ENCODE assay signal across 1 cellular context in the genomic region with DNA sequence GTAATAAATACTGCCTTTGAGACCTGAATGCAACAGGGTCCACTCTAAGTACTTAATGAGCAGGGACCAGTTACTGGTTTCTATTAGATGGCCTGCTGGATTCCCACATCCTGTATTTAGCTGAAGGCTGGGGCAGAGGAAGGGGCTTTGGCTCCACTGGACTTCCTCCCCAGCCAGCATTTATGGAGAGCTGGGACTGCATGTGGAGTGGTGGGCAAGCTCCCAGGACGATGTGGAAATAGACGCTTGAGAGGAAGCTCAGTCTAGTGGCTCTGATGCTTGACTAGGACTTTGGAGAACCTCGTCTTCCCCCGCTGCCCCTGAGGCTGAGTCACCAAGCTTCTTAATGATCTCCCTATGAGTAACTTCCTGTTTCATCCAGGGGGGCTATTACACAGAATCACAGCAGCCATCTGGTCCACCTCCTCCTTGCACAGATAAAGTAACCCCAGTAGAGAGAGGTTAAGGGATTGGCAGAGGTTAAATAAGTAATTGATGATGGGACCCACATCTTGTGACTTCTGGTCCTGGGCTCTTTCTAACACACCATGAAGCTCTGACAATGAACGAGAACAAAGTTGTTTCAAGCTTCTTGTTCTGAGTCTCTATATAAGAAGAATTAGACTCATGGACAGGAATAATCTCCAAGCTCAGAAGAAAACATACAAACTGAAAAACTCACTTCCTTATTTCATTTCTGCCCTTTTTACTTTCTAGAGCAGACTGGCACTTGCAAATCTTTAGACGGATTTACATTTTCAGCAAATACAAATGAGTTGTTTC.
TF ChIP-seq lines count a peak whose summit lies in the region.

No MANE protein-coding gene starts in this region.

TF ChIP-seq in K562, 482 proteins besides CTCF, POLR2A, EP300 and RAD21 (continued from another document and continues in another):
- TF ChIP-seq, protein P1, sequence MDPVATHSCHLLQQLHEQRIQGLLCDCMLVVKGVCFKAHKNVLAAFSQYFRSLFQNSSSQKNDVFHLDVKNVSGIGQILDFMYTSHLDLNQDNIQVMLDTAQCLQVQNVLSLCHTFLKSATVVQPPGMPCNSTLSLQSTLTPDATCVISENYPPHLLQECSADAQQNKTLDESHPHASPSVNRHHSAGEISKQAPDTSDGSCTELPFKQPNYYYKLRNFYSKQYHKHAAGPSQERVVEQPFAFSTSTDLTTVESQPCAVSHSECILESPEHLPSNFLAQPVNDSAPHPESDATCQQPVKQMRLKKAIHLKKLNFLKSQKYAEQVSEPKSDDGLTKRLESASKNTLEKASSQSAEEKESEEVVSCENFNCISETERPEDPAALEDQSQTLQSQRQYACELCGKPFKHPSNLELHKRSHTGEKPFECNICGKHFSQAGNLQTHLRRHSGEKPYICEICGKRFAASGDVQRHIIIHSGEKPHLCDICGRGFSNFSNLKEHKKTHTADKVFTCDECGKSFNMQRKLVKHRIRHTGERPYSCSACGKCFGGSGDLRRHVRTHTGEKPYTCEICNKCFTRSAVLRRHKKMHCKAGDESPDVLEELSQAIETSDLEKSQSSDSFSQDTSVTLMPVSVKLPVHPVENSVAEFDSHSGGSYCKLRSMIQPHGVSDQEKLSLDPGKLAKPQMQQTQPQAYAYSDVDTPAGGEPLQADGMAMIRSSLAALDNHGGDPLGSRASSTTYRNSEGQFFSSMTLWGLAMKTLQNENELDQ (CRISPR knock-in tag; IDR thresholded peaks at IDR 0.05; ENCODE audit: borderline replicate concordance), result no peak
- no peak for TF ChIP-seq RBM15 (IDR thresholded peaks at IDR 0.05; ENCODE audit: insufficient read depth, low read length)
- TF ChIP-seq SMAD3 (CRISPR knock-in tag; conservative IDR thresholded peaks at IDR 0.05), result no peak
- no peak for TF ChIP-seq CHD4 (IDR thresholded peaks at IDR 0.05; ENCODE audit: insufficient read depth, insufficient replicate concordance, low read depth, low read length, poor library complexity, severe bottlenecking)
- no peak for TF ChIP-seq RBBP5 (IDR thresholded peaks at IDR 0.05; ENCODE audit: borderline replicate concordance, insufficient read depth, low read length, poor library complexity, severe bottlenecking)
- TF ChIP-seq MTF1 (CRISPR knock-in tag; IDR thresholded peaks at IDR 0.05; ENCODE audit: borderline replicate concordance), result no peak
- no peak for TF ChIP-seq RBM14 (IDR thresholded peaks at IDR 0.05; ENCODE audit: borderline replicate concordance, insufficient read depth, low read depth, low read length)
- TF ChIP-seq ZNF282 (CRISPR knock-in tag; IDR thresholded peaks at IDR 0.05), result no peak
- TF ChIP-seq BRF1 (IDR thresholded peaks at IDR 0.05; ENCODE audit: borderline replicate concordance, extremely low read depth, insufficient read length), result no peak
- peak; percentile 88 for TF ChIP-seq CBFA2T3 (IDR thresholded peaks at IDR 0.05)
- TF ChIP-seq, protein P2, sequence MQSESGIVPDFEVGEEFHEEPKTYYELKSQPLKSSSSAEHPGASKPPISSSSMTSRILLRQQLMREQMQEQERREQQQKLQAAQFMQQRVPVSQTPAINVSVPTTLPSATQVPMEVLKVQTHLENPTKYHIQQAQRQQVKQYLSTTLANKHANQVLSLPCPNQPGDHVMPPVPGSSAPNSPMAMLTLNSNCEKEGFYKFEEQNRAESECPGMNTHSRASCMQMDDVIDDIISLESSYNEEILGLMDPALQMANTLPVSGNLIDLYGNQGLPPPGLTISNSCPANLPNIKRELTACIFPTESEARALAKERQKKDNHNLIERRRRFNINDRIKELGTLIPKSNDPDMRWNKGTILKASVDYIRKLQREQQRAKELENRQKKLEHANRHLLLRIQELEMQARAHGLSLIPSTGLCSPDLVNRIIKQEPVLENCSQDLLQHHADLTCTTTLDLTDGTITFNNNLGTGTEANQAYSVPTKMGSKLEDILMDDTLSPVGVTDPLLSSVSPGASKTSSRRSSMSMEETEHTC (IDR thresholded peaks at IDR 0.05), result no peak
- no peak for TF ChIP-seq HDAC3 (IDR thresholded peaks at IDR 0.05; ENCODE audit: borderline replicate concordance, partially characterized antibody)
- TF ChIP-seq, protein P3, sequence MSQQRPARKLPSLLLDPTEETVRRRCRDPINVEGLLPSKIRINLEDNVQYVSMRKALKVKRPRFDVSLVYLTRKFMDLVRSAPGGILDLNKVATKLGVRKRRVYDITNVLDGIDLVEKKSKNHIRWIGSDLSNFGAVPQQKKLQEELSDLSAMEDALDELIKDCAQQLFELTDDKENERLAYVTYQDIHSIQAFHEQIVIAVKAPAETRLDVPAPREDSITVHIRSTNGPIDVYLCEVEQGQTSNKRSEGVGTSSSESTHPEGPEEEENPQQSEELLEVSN (IDR thresholded peaks at IDR 0.05; ENCODE audit: borderline replicate concordance in 1 of 2, extremely low read depth in 1 of 2, insufficient read depth in 1 of 2, insufficient read length in 1 of 2, low read depth in 1 of 2, low read length in 1 of 2, poor library complexity in 1 of 2, severe bottlenecking in 1 of 2), result no peak
- TF ChIP-seq, protein P4, sequence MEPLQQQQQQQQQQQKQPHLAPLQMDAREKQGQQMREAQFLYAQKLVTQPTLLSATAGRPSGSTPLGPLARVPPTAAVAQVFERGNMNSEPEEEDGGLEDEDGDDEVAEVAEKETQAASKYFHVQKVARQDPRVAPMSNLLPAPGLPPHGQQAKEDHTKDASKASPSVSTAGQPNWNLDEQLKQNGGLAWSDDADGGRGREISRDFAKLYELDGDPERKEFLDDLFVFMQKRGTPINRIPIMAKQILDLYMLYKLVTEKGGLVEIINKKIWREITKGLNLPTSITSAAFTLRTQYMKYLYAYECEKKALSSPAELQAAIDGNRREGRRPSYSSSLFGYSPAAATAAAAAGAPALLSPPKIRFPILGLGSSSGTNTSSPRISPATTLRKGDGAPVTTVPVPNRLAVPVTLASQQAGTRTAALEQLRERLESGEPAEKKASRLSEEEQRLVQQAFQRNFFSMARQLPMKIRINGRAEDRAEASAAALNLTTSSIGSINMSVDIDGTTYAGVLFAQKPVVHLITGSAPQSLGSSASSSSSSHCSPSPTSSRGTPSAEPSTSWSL (CRISPR knock-in tag; IDR thresholded peaks at IDR 0.05; ENCODE audit: borderline replicate concordance), result no peak
- no peak for TF ChIP-seq MYC (IDR thresholded peaks at IDR 0.05; ENCODE audit: low read depth, low read length)
- no peak for TF ChIP-seq MYC (CRISPR knock-in tag; IDR thresholded peaks at IDR 0.05; ENCODE audit: borderline replicate concordance, low read depth)
- TF ChIP-seq, protein P5, sequence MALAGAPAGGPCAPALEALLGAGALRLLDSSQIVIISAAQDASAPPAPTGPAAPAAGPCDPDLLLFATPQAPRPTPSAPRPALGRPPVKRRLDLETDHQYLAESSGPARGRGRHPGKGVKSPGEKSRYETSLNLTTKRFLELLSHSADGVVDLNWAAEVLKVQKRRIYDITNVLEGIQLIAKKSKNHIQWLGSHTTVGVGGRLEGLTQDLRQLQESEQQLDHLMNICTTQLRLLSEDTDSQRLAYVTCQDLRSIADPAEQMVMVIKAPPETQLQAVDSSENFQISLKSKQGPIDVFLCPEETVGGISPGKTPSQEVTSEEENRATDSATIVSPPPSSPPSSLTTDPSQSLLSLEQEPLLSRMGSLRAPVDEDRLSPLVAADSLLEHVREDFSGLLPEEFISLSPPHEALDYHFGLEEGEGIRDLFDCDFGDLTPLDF (CRISPR knock-in tag; IDR thresholded peaks at IDR 0.05), result no peak
- TF ChIP-seq NFE2 (IDR thresholded peaks at IDR 0.05; ENCODE audit: low read depth), result no peak
- TF ChIP-seq, protein P6, sequence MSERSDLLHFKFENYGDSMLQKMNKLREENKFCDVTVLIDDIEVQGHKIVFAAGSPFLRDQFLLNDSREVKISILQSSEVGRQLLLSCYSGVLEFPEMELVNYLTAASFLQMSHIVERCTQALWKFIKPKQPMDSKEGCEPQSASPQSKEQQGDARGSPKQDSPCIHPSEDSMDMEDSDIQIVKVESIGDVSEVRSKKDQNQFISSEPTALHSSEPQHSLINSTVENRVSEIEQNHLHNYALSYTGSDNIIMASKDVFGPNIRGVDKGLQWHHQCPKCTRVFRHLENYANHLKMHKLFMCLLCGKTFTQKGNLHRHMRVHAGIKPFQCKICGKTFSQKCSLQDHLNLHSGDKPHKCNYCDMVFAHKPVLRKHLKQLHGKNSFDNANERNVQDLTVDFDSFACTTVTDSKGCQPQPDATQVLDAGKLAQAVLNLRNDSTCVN (CRISPR knock-in tag; IDR thresholded peaks at IDR 0.05), result no peak
- no peak for TF ChIP-seq PRMT5 (CRISPR knock-in tag; IDR thresholded peaks at IDR 0.05)
- no peak for TF ChIP-seq ILF3 (IDR thresholded peaks at IDR 0.05; ENCODE audit: borderline replicate concordance)
- TF ChIP-seq ZFPM2 (CRISPR knock-in tag; IDR thresholded peaks at IDR 0.05), result no peak
- TF ChIP-seq, protein P7, sequence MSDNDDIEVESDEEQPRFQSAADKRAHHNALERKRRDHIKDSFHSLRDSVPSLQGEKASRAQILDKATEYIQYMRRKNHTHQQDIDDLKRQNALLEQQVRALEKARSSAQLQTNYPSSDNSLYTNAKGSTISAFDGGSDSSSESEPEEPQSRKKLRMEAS (CRISPR knock-in tag; IDR thresholded peaks at IDR 0.05), result no peak
- TF ChIP-seq SOX6 (IDR thresholded peaks at IDR 0.05), result no peak
- TF ChIP-seq, protein P8, sequence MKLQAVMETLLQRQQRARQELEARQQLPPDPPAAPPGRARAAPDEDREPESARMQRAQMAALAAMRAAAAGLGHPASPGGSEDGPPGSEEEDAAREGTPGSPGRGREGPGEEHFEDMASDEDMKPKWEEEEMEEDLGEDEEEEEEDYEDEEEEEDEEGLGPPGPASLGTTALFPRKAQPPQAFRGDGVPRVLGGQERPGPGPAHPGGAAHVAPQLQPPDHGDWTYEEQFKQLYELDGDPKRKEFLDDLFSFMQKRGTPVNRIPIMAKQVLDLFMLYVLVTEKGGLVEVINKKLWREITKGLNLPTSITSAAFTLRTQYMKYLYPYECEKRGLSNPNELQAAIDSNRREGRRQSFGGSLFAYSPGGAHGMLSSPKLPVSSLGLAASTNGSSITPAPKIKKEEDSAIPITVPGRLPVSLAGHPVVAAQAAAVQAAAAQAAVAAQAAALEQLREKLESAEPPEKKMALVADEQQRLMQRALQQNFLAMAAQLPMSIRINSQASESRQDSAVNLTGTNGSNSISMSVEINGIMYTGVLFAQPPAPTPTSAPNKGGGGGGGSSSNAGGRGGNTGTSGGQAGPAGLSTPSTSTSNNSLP (IDR thresholded peaks at IDR 0.05; ENCODE audit: borderline replicate concordance, low read depth, low read length), result peak; percentile 13; the same call in 1 of the 2 replicates
- TF ChIP-seq TSC22D4 (tag; IDR thresholded peaks at IDR 0.05), result no peak
- no peak for TF ChIP-seq ELF1 (tag; IDR thresholded peaks at IDR 0.05)
- TF ChIP-seq OTX1 (CRISPR knock-in tag; IDR thresholded peaks at IDR 0.05), result no peak
- TF ChIP-seq ZNF217 (CRISPR knock-in tag; IDR thresholded peaks at IDR 0.05), result no peak
- no peak for TF ChIP-seq ZNF23 (CRISPR knock-in tag; IDR thresholded peaks at IDR 0.05)
- TF ChIP-seq, protein P9, sequence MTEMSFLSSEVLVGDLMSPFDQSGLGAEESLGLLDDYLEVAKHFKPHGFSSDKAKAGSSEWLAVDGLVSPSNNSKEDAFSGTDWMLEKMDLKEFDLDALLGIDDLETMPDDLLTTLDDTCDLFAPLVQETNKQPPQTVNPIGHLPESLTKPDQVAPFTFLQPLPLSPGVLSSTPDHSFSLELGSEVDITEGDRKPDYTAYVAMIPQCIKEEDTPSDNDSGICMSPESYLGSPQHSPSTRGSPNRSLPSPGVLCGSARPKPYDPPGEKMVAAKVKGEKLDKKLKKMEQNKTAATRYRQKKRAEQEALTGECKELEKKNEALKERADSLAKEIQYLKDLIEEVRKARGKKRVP (CRISPR knock-in tag; IDR thresholded peaks at IDR 0.05), result no peak
- TF ChIP-seq ZNF695 (CRISPR knock-in tag; IDR thresholded peaks at IDR 0.05), result no peak
- no peak for TF ChIP-seq TCFL5 (CRISPR knock-in tag; conservative IDR thresholded peaks at IDR 0.05)
- TF ChIP-seq NELFE (IDR thresholded peaks at IDR 0.05; ENCODE audit: insufficient read depth, insufficient read length), result no peak
- no peak for TF ChIP-seq COPS2 (conservative IDR thresholded peaks at IDR 0.05)
- TF ChIP-seq YY1 (IDR thresholded peaks at IDR 0.05; ENCODE audit: borderline replicate concordance in 1 of 3, control insufficient read depth in 1 of 3, extremely low read depth in 1 of 3, insufficient read depth in 3 of 3, insufficient read length in 1 of 3, insufficient replicate concordance in 2 of 3, low read depth in 1 of 3, low read length in 2 of 3), result no peak
- TF ChIP-seq STAT5A (IDR thresholded peaks at IDR 0.05; ENCODE audit: borderline replicate concordance, low read length), result 0 out of 2 replicates have a peak, but pooled peaks have one; percentile 19
- TF ChIP-seq ESRRB (CRISPR knock-in tag; IDR thresholded peaks at IDR 0.05; ENCODE audit: borderline replicate concordance), result no peak
- TF ChIP-seq PRPF4 (IDR thresholded peaks at IDR 0.05; ENCODE audit: insufficient read depth, low read depth, low read length, poor library complexity, severe bottlenecking), result no peak
- no peak for TF ChIP-seq C11orf30 (IDR thresholded peaks at IDR 0.05; ENCODE audit: low read depth)
- TF ChIP-seq BCL6 (CRISPR knock-in tag; IDR thresholded peaks at IDR 0.05), result no peak
- peak in 1 of 2 experiments; percentile 52; a peak in 2 of 4 replicates for TF ChIP-seq TRIM24 (IDR thresholded peaks at IDR 0.05)
- TF ChIP-seq ZNF212 (CRISPR knock-in tag; IDR thresholded peaks at IDR 0.05), result no peak
- TF ChIP-seq ZFX (CRISPR knock-in tag; IDR thresholded peaks at IDR 0.05), result no peak
- TF ChIP-seq TGIF2 (CRISPR knock-in tag; IDR thresholded peaks at IDR 0.05), result no peak
- TF ChIP-seq, protein P10, sequence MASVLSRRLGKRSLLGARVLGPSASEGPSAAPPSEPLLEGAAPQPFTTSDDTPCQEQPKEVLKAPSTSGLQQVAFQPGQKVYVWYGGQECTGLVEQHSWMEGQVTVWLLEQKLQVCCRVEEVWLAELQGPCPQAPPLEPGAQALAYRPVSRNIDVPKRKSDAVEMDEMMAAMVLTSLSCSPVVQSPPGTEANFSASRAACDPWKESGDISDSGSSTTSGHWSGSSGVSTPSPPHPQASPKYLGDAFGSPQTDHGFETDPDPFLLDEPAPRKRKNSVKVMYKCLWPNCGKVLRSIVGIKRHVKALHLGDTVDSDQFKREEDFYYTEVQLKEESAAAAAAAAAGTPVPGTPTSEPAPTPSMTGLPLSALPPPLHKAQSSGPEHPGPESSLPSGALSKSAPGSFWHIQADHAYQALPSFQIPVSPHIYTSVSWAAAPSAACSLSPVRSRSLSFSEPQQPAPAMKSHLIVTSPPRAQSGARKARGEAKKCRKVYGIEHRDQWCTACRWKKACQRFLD (CRISPR knock-in tag; IDR thresholded peaks at IDR 0.05), result no peak
- no peak for TF ChIP-seq MAZ (CRISPR knock-in tag; conservative IDR thresholded peaks at IDR 0.05 in 1 of 2, IDR thresholded peaks at IDR 0.05 in 1 of 2)
- TF ChIP-seq GTF2E2 (tag; IDR thresholded peaks at IDR 0.05), result no peak
- no peak for TF ChIP-seq PHB (CRISPR knock-in tag; IDR thresholded peaks at IDR 0.05)
- no peak for TF ChIP-seq SIN3A (IDR thresholded peaks at IDR 0.05; ENCODE audit: borderline replicate concordance in 2 of 2, control insufficient read depth in 1 of 2, low read depth in 2 of 2, low read length in 2 of 2)
- TF ChIP-seq GABPA (tag; conservative IDR thresholded peaks at IDR 0.05; ENCODE audit: low read depth), result no peak
- no peak for TF ChIP-seq FUS (optimal IDR thresholded peaks at IDR 0.05; ENCODE audit: low read depth, low read length)
- no peak for TF ChIP-seq ZBTB1 (CRISPR knock-in tag; IDR thresholded peaks at IDR 0.05; ENCODE audit: borderline replicate concordance, low read depth)
- no peak for TF ChIP-seq SRSF7 (optimal IDR thresholded peaks at IDR 0.05; ENCODE audit: low read depth, low read length)
